23 cellular contexts compared by ENCODE assay signal in the genomic region with DNA sequence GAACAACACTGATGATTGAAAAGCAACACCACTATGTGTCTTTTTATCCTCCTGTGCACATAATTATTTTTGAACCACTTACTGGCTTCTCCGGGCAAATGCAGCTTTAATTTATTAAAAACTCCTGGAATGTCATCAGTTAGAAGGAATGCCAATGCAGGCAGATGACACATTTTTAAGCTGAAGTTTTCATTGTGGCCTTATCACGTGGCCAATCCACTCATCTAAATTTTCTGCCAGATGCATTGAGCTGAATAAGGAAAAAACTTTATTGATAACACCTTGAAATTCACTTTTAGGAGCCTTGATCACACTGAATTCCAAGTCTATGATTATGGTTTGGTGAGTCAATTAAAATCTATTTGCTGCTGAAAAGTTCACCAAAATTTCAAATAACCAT.
"Had no signal": no experiment of that assay in that cellular context is flagged by ENCODE, and none has a peak within 500 bp of the region (broad histone marks: within the 10 kb centered on the region; RNA-seq: fewer than 3 reads in every experiment).

No MANE protein-coding gene starts in this region.

- H3K4me3 Mint-ChIP-seq: activated naive CD4-positive, alpha-beta T cell treated with anti-CD3 and anti-CD28 coated beads, Interleukin-2, amount 10 ng/mL, durations not matched to agents 7 days and 5 days; activated naive CD8-positive, alpha-beta T cell treated with anti-CD3 and anti-CD28 coated beads, Interleukin-2, amount 10 ng/mL, durations not matched to agents 7 days and 5 days; activated T-cell treated with anti-CD3 and anti-CD28 coated beads, Interleukin-2, amount 50 U/mL, for 24 hours; brain; naive B cell; nephron progenitor cell had no signal

- DNase-seq: activated CD4-positive, alpha-beta T cell treated with anti-CD3 and anti-CD28 coated beads for 4 hours; activated CD4-positive, alpha-beta T cell treated with anti-CD3 and anti-CD28 coated beads, Interleukin-2, amount 50 U/mL, for 4 hours; activated CD8-positive, alpha-beta memory T cell treated with anti-CD3 and anti-CD28 coated beads, Interleukin-2, amount 50 U/mL, for 4 hours; activated gamma-delta T cell; activated naive CD4-positive, alpha-beta T cell treated with anti-CD3 and anti-CD28 coated beads, Interleukin-2, amount 10 ng/mL, durations not matched to agents 7 days and 5 days; activated naive CD8-positive, alpha-beta T cell treated with anti-CD3 and anti-CD28 coated beads, Interleukin-2, amount 10 ng/mL, durations not matched to agents 7 days and 5 days; activated T-cell treated with anti-CD3 and anti-CD28 coated beads, Interleukin-2, amount 50 U/mL, for 24 hours; cerebellar nuclear complex; colonic mucosa; dorsolateral prefrontal cortex; effector memory CD4-positive, alpha-beta T cell; left ventricle myocardium inferior; naive B cell; nephron progenitor cell; ovary; right lobe of liver; stimulated activated CD4-positive, alpha-beta T cell treated with anti-CD3 and anti-CD28 coated beads, Interleukin-2, amount 100 ng/mL, for 48 hours; stimulated activated naive CD4-positive, alpha-beta T cell treated with Interleukin-2 at 50 U/mL for 16 hours had no signal

- ATAC-seq: right lobe of liver had no signal

- H3K4me3 ChIP-seq: ascending aorta, cardiac muscle cell, colonic mucosa, dorsolateral prefrontal cortex, left ventricle myocardium inferior, ovary, right lobe of liver, tibial nerve had no signal

- H3K4me1 Mint-ChIP-seq: activated naive CD4-positive, alpha-beta T cell treated with anti-CD3 and anti-CD28 coated beads, Interleukin-2, amount 10 ng/mL, durations not matched to agents 7 days and 5 days; activated naive CD8-positive, alpha-beta T cell treated with anti-CD3 and anti-CD28 coated beads, Interleukin-2, amount 10 ng/mL, durations not matched to agents 7 days and 5 days; brain; naive B cell; nephron progenitor cell had no signal

- H3K36me3 Mint-ChIP-seq: activated naive CD4-positive, alpha-beta T cell treated with anti-CD3 and anti-CD28 coated beads, Interleukin-2, amount 10 ng/mL, durations not matched to agents 7 days and 5 days; activated naive CD8-positive, alpha-beta T cell treated with anti-CD3 and anti-CD28 coated beads, Interleukin-2, amount 10 ng/mL, durations not matched to agents 7 days and 5 days; brain; naive B cell had no signal

- H3K27me3 Mint-ChIP-seq: activated naive CD4-positive, alpha-beta T cell treated with anti-CD3 and anti-CD28 coated beads, Interleukin-2, amount 10 ng/mL, durations not matched to agents 7 days and 5 days; activated naive CD8-positive, alpha-beta T cell treated with anti-CD3 and anti-CD28 coated beads, Interleukin-2, amount 10 ng/mL, durations not matched to agents 7 days and 5 days; activated T-cell treated with anti-CD3 and anti-CD28 coated beads, Interleukin-2, amount 50 U/mL, for 24 hours; naive B cell; progenitor cell of endocrine pancreas had no signal

- H3K27ac Mint-ChIP-seq: activated naive CD4-positive, alpha-beta T cell treated with anti-CD3 and anti-CD28 coated beads, Interleukin-2, amount 10 ng/mL, durations not matched to agents 7 days and 5 days; activated naive CD8-positive, alpha-beta T cell treated with anti-CD3 and anti-CD28 coated beads, Interleukin-2, amount 10 ng/mL, durations not matched to agents 7 days and 5 days; activated T-cell treated with anti-CD3 and anti-CD28 coated beads, Interleukin-2, amount 50 U/mL, for 24 hours; naive B cell; nephron progenitor cell; progenitor cell of endocrine pancreas had no signal
